In genomic region chr22:30206964-30207363, GRCh38 we compare ENCODE assay signal across 9 cellular contexts. TPM values are rescaled to one million over a fixed set of nuclear protein-coding genes. Genes with fewer than 3 reads are reported as not detected.
DNase-seq lines count a peak whose midpoint lies in the region; ATAC-seq and TF ChIP-seq lines count a peak whose summit lies in the region.
"Had no signal": no experiment of that assay in that cellular context is flagged by ENCODE, and none has a peak within 500 bp of the region (broad histone marks: within the 10 kb centered on the region; RNA-seq: fewer than 3 reads in every experiment).

No MANE protein-coding gene starts in this region.

- H3K4me2 ChIP-seq in Karpas-422 (ENCODE audit: low read depth, low read length, poor library complexity, severe bottlenecking) = no peak overlapping the region

- no peak for TF ChIP-seq CTCF in astrocyte of the spinal cord (IDR thresholded peaks at IDR 0.05; ENCODE audit: low read depth, low read length)
- no peak for TF ChIP-seq CTCF in left lung (IDR thresholded peaks at IDR 0.05)
- TF ChIP-seq CTCF in type B pancreatic cell (conservative IDR thresholded peaks at IDR 0.05) = no peak

- H3K9me2 ChIP-seq in Karpas-422 (replicated peaks; ENCODE audit: insufficient read depth, low read length) = no peaks in the 10 kb centered on the region

- no peak for DNase-seq in T-helper 1 cell
- DNase-seq in astrocyte of the spinal cord (ENCODE audit: low read depth, low spot score) = peak; percentile 94
- DNase-seq in left lung = no peak
- DNase-seq in type B pancreatic cell (ENCODE audit: extremely low spot score, unreplicated experiment) = no peak
- DNase-seq in Karpas-422 = no peak
- no peak for DNase-seq in ureter (ENCODE audit: low spot score)

- H3K4me3 Mint-ChIP-seq in T-helper 1 cell treated with Interleukin-12 subunit alpha and Interleukin-12 subunit beta and Interleukin-4 antibody, amounts not matched to agents 30 μg/mL and 1 μg/mL, for 36 hours = no peak overlapping the region
- H3K4me3 Mint-ChIP-seq in type B pancreatic cell = no peak overlapping the region
- H3K4me3 Mint-ChIP-seq: B cell had no signal

- H3K4me1 ChIP-seq in left lung = peaks cover 24 to 40% of the 10 kb centered on the region in 2 donors
- no peaks in the 10 kb centered on the region for H3K4me1 ChIP-seq in Karpas-422 (ENCODE audit: low read length)

- intact Hi-C loops in left lung (cut with DNase I) = no loop called here

- H3K27ac Mint-ChIP-seq in T-helper 1 cell treated with Interleukin-12 subunit alpha and Interleukin-12 subunit beta and Interleukin-4 antibody, amounts not matched to agents 30 μg/mL and 1 μg/mL, for 36 hours = peak overlapping the region; percentile 29
- H3K27ac Mint-ChIP-seq in type B pancreatic cell = peak overlapping the region; percentile 86
- H3K27ac Mint-ChIP-seq: B cell had no signal

- no peaks in the 10 kb centered on the region for H3K36me3 Mint-ChIP-seq in T-helper 1 cell treated with Interleukin-12 subunit alpha and Interleukin-12 subunit beta and Interleukin-4 antibody, amounts not matched to agents 30 μg/mL and 1 μg/mL, for 36 hours (ENCODE audit: low read depth)
- no peaks in the 10 kb centered on the region for H3K36me3 Mint-ChIP-seq in type B pancreatic cell

- no peaks in the 10 kb centered on the region for H3K27me3 Mint-ChIP-seq in T-helper 1 cell treated with Interleukin-12 subunit alpha and Interleukin-12 subunit beta and Interleukin-4 antibody, amounts not matched to agents 30 μg/mL and 1 μg/mL, for 36 hours (ENCODE audit: low read depth)
- H3K27me3 Mint-ChIP-seq in type B pancreatic cell = peaks cover 7% of the 10 kb centered on the region

- H4K20me1 ChIP-seq in Karpas-422 (ENCODE audit: insufficient read depth, low read depth, low read length) = no peaks in the 10 kb centered on the region

- H3K4me3 ChIP-seq in astrocyte of the spinal cord (ENCODE audit: low read depth, low read length) (no peak overlapping the region), left lung (no peak overlapping the region), Karpas-422 (ENCODE audit: low read length) (no peak overlapping the region)

- H3K27me3 ChIP-seq in left lung (no peaks in the 10 kb centered on the region), Karpas-422 (ENCODE audit: low read length) (no peaks in the 10 kb centered on the region)

- peak; percentile 28 for ATAC-seq in left lung
- no peak for ATAC-seq in HG02870 (IDR thresholded peaks at IDR 0.05; ENCODE audit: unreplicated experiment)

- peaks cover under 1% of the 10 kb centered on the region for H3K9me3 Mint-ChIP-seq in T-helper 1 cell treated with Interleukin-12 subunit alpha and Interleukin-12 subunit beta and Interleukin-4 antibody, amounts not matched to agents 30 μg/mL and 1 μg/mL, for 36 hours
- H3K9me3 Mint-ChIP-seq in type B pancreatic cell = no peaks in the 10 kb centered on the region

- H2AFZ ChIP-seq in Karpas-422 (ENCODE audit: low read length) = no peak overlapping the region

- no peak overlapping the region for H3K9ac ChIP-seq in Karpas-422 (ENCODE audit: low read length)

- in situ Hi-C loops in astrocyte of the spinal cord (cut with HindIII; ENCODE audit: low sequenced_read_pairs) = no loop called here

- H3K27ac ChIP-seq in left lung (peak overlapping the region in 1 of 2 donors; percentile 51), Karpas-422 (ENCODE audit: low read length) (no peak overlapping the region)

- H3K36me3 ChIP-seq in left lung (no peaks in the 10 kb centered on the region), Karpas-422 (ENCODE audit: insufficient read depth, low read length) (no peaks in the 10 kb centered on the region)

- peaks cover 16% of the 10 kb centered on the region for H3K4me1 Mint-ChIP-seq in T-helper 1 cell treated with Interleukin-12 subunit alpha and Interleukin-12 subunit beta and Interleukin-4 antibody, amounts not matched to agents 30 μg/mL and 1 μg/mL, for 36 hours (ENCODE audit: low read depth)
- H3K4me1 Mint-ChIP-seq in type B pancreatic cell (ENCODE audit: unreplicated experiment) = peaks cover 50% of the 10 kb centered on the region
- H3K4me1 Mint-ChIP-seq: B cell had no signal

- no peaks in the 10 kb centered on the region for H3K79me2 ChIP-seq in Karpas-422 (ENCODE audit: low read length)

- H3K9me3 ChIP-seq in left lung (no peaks in the 10 kb centered on the region), Karpas-422 (ENCODE audit: low read length) (no peaks in the 10 kb centered on the region)

RNA-seq across cellular contexts. Expression of gene LIF, which starts 39.6 kb away (rescaled TPM):
- 10 to 100 TPM in 1 of 2 donors, 1 to 10 TPM in 1; 8.1 to 10.7 TPM for total RNA-seq in left lung
- 3.8 and 9.8 TPM in 2 replicates for total RNA-seq in type B pancreatic cell (ENCODE audit: low replicate concordance)
- total RNA-seq in Karpas-422 (2014; rRNA removed; shearing (Covaris generic); ENCODE audit: low replicate concordance) = not detected in 2 replicates
- 2.1 TPM for total RNA-seq in ureter

RNA-seq across cellular contexts. Expression of gene OSM, which starts 59.7 kb away (rescaled TPM):
- 1 to 10 TPM; 4.8 to 6.3 TPM for total RNA-seq in left lung
- total RNA-seq in type B pancreatic cell (ENCODE audit: low replicate concordance) = not detected in 2 replicates
- not detected in 2 replicates for total RNA-seq in Karpas-422 (2014; rRNA removed; shearing (Covaris generic); ENCODE audit: low replicate concordance)
- 0.36 TPM for total RNA-seq in ureter
